26 cellular contexts compared by ENCODE assay signal in genomic region chr11:43493431-43493830, GRCh38.
"Had no signal": no experiment of that assay in that cellular context is flagged by ENCODE, and none has a peak within 500 bp of the region (broad histone marks: within the 10 kb centered on the region; RNA-seq: fewer than 3 reads in every experiment).

No MANE protein-coding gene starts in this region.

- H3K27me3 Mint-ChIP-seq: naive thymus-derived CD8-positive, alpha-beta T cell had no signal

- H3K9me3 ChIP-seq: left ventricle myocardium inferior, pancreas, prostate gland, spleen, stomach, testis, thyroid gland, transverse colon, upper lobe of left lung, vagina had no signal

- H3K4me3 Mint-ChIP-seq: mesothelial cell of epicardium; naive thymus-derived CD8-positive, alpha-beta T cell; nephron; neural crest cell; stimulated activated effector memory CD8-positive, alpha-beta T cell treated with anti-CD3 and anti-CD28 coated beads, Interleukin-12 subunit alpha, Interleukin-12 subunit beta, amount 100 ng/mL, for 72 hours had no signal

- H3K4me1 Mint-ChIP-seq: mesothelial cell of epicardium; naive thymus-derived CD8-positive, alpha-beta T cell; nephron; neural crest cell; stimulated activated effector memory CD8-positive, alpha-beta T cell treated with anti-CD3 and anti-CD28 coated beads, Interleukin-12 subunit alpha, Interleukin-12 subunit beta, amount 100 ng/mL, for 72 hours had no signal

- H3K27me3 ChIP-seq: hepatocyte, pancreas, spleen, stomach, testis, thyroid gland, transverse colon, upper lobe of left lung, vagina had no signal

- H3K4me1 ChIP-seq: left ventricle myocardium inferior, pancreas, prostate gland, spleen, stomach, testis, thyroid gland, transverse colon, upper lobe of left lung, vagina had no signal

- H3K27ac ChIP-seq: hepatocyte, left ventricle myocardium inferior, pancreas, prostate gland, spleen, stomach, testis, thyroid gland, transverse colon, upper lobe of left lung, vagina had no signal

- DNase-seq: islet precursor cell; left ventricle myocardium inferior; mesendoderm; naive thymus-derived CD8-positive, alpha-beta T cell; nucleus accumbens; pancreas; posterior cingulate gyrus; right cardiac atrium; small intestine; spleen; stimulated activated CD4-positive, alpha-beta T cell treated with anti-CD3 and anti-CD28 coated beads, Interleukin-4, amount 100 ng/mL, for 24 hours; stimulated activated naive CD4-positive, alpha-beta T cell; stomach; testis; thyroid gland; transverse colon; upper lobe of left lung had no signal

- ATAC-seq: naive thymus-derived CD8-positive, alpha-beta T cell; pancreas; right cardiac atrium; sciatic nerve; stimulated activated effector memory CD8-positive, alpha-beta T cell treated with anti-CD3 and anti-CD28 coated beads, Interleukin-12 subunit alpha, Interleukin-12 subunit beta, amount 100 ng/mL, for 72 hours had no signal

- H3K36me3 ChIP-seq: prostate gland had no signal

- H3K9me3 Mint-ChIP-seq: mesothelial cell of epicardium; naive thymus-derived CD8-positive, alpha-beta T cell; nephron; neural crest cell; stimulated activated effector memory CD8-positive, alpha-beta T cell treated with anti-CD3 and anti-CD28 coated beads, Interleukin-12 subunit alpha, Interleukin-12 subunit beta, amount 100 ng/mL, for 72 hours had no signal

- H3K4me3 ChIP-seq: hepatocyte, left ventricle myocardium inferior, lung, pancreas, prostate gland, spleen, stomach, testis, thyroid gland, transverse colon, upper lobe of left lung, vagina had no signal

- H3K27ac Mint-ChIP-seq: mesothelial cell of epicardium; nephron; stimulated activated effector memory CD8-positive, alpha-beta T cell treated with anti-CD3 and anti-CD28 coated beads, Interleukin-12 subunit alpha, Interleukin-12 subunit beta, amount 100 ng/mL, for 72 hours had no signal
